7 cellular contexts compared by ENCODE assay signal in genomic region chrX:53685711-53686110, GRCh38. TPM values are rescaled to one million over a fixed set of nuclear protein-coding genes. Genes with fewer than 3 reads are reported as not detected.
DNase-seq lines count a peak whose midpoint lies in the region; TF ChIP-seq lines count a peak whose summit lies in the region.

No MANE protein-coding gene starts in this region.

- peaks cover 11% of the 10 kb centered on the region for H3K4me1 Mint-ChIP-seq in dendritic cell treated with granulocyte-macrophage colony-stimulating factor and Interleukin-4, amounts not matched to agents 40 ng/mL and 50 ng/mL, for 4 days (ENCODE audit: low read depth)
- H3K4me1 Mint-ChIP-seq in neural crest cell: peaks cover 24% of the 10 kb centered on the region

- intact Hi-C loops in dendritic cell treated with granulocyte-macrophage colony-stimulating factor and Interleukin-4, amounts not matched to agents 40 ng/mL and 50 ng/mL, for 4 days (cut with micrococcal nuclease): loop anchor here (10.0 kb wide), 1 partner anchor 1319 kb away; the partner anchor contains the start of gene APEX2

- DNase-seq in NCI-H748 treated with DMSO at 0.1 percent for 48 hours (lab: John Stamatoyannopoulos, UW) (peak; percentile 36), neural crest cell (ENCODE audit: low read depth, low spot score) (no peak), C1 segment of cervical spinal cord (lab: John Stamatoyannopoulos, UW) (no peak), NCI-H1048 (lab: John Stamatoyannopoulos, UW) (no peak), germinal center (ENCODE audit: low spot score) (no peak)

- peaks cover 40% of the 10 kb centered on the region for H3K36me3 Mint-ChIP-seq in dendritic cell treated with granulocyte-macrophage colony-stimulating factor and Interleukin-4, amounts not matched to agents 40 ng/mL and 50 ng/mL, for 4 days (ENCODE audit: low read depth)
- peaks cover 10% of the 10 kb centered on the region for H3K36me3 Mint-ChIP-seq in neural crest cell (ENCODE audit: low read depth)

- peaks cover 3% of the 10 kb centered on the region for H3K27me3 Mint-ChIP-seq in dendritic cell treated with granulocyte-macrophage colony-stimulating factor and Interleukin-4, amounts not matched to agents 40 ng/mL and 50 ng/mL, for 4 days
- peaks cover 3% of the 10 kb centered on the region for H3K27me3 Mint-ChIP-seq in neural crest cell (ENCODE audit: low read depth)

- H3K9me3 Mint-ChIP-seq in dendritic cell treated with granulocyte-macrophage colony-stimulating factor and Interleukin-4, amounts not matched to agents 40 ng/mL and 50 ng/mL, for 4 days: no peaks in the 10 kb centered on the region
- no peaks in the 10 kb centered on the region for H3K9me3 Mint-ChIP-seq in neural crest cell

- TF ChIP-seq CTCF in GM12875 (IDR thresholded peaks at IDR 0.05; ENCODE audit: borderline replicate concordance, insufficient read depth, low read depth, low read length): no peak
- no peak for TF ChIP-seq CTCF in neural crest cell (conservative IDR thresholded peaks at IDR 0.05)

- H3K4me3 Mint-ChIP-seq in dendritic cell treated with granulocyte-macrophage colony-stimulating factor and Interleukin-4, amounts not matched to agents 40 ng/mL and 50 ng/mL, for 4 days: peak overlapping the region; percentile 93
- peak overlapping the region; percentile 99 for H3K4me3 Mint-ChIP-seq in neural crest cell

- peak overlapping the region; percentile 73 for H3K4me3 ChIP-seq in GM12875 (ENCODE audit: low read depth, low read length)

- H3K27ac Mint-ChIP-seq in dendritic cell treated with granulocyte-macrophage colony-stimulating factor and Interleukin-4, amounts not matched to agents 40 ng/mL and 50 ng/mL, for 4 days: peak overlapping the region; percentile 89
- H3K27ac Mint-ChIP-seq in neural crest cell (ENCODE audit: unreplicated experiment): peak overlapping the region; percentile 66

RNA-seq across cellular contexts. Expression of gene HUWE1, which starts 0.8 kb away (rescaled TPM):
- 241 and 245 TPM in 2 replicates for total RNA-seq in neural crest cell
